In genomic region chr6:33371901-33372300, GRCh38 we compare ENCODE assay signal across 7 cellular contexts. TPM values are rescaled to one million over a fixed set of nuclear protein-coding genes. Genes with fewer than 3 reads are reported as not detected.
A peak's percentile ranks its signal among the peaks of the same experiment; 100 is the strongest.
DNase-seq lines count a peak whose midpoint lies in the region; ATAC-seq, FAIRE-seq and TF ChIP-seq lines count a peak whose summit lies in the region.
"Not testable (repeated sequence)": the region's sequence is repeated elsewhere in the genome, so short reads cannot be mapped to it uniquely, and the experiment has no call there.

No MANE protein-coding gene starts in this region.

- not testable (repeated sequence) for H2BK120ac ChIP-seq in H1 (replicated peaks; ENCODE audit: low read depth, low read length)

- H3K27me3 Mint-ChIP-seq in GM23338 (ENCODE audit: insufficient read depth, low read depth, poor library complexity); mesothelial cell of epicardium (ENCODE audit: low read depth); nephron progenitor cell (ENCODE audit: low read depth, poor library complexity): not testable (repeated sequence)

- not testable (repeated sequence) for TF ChIP-seq EP300 in H1 (IDR thresholded peaks at IDR 0.05; ENCODE audit: borderline replicate concordance in 1 of 2, low read depth in 2 of 2, low read length in 2 of 2)

- CTCF ChIA-PET in H1 (lab: Charles Lee; ENCODE audit: partially characterized antibody) = interaction anchor here (1.2 to 1.3 kb wide), 2 partner anchors 10 to 26 kb away, joined by 3 to 5 read pairs; no protein-coding TSS in a partner anchor

- H3K36me3 ChIP-seq in GM23338 (ENCODE audit: insufficient read depth); WERI-Rb-1; H1 (ENCODE audit: control insufficient read depth in 2 of 4, insufficient read depth in 4 of 4, low read length in 3 of 4); psoas muscle (ENCODE audit: insufficient read depth in 1 of 2, low read depth in 1 of 2): not testable (repeated sequence)

- H2BK5ac ChIP-seq in H1 (ENCODE audit: low read depth, low read length) = not testable (repeated sequence)

- peak overlapping the region; percentile 24; the same call in 1 of the 2 replicates for H2AFZ ChIP-seq in GM23338
- H2AFZ ChIP-seq in H1 (ENCODE audit: low read length) = not testable (repeated sequence)

- not testable (repeated sequence) for H3K18ac ChIP-seq in H1 (ENCODE audit: extremely low read depth, low read length)

- not testable (repeated sequence) for H3K23me2 ChIP-seq in H1 (ENCODE audit: low read depth, low read length)

- H3K27ac ChIP-seq in GM23338 (ENCODE audit: low read depth); H1 (ENCODE audit: low read depth, low read length); psoas muscle: not testable (repeated sequence)
- peak overlapping the region; percentile 49 for H3K27ac ChIP-seq in WERI-Rb-1

- H2AK5ac ChIP-seq in H1 (ENCODE audit: low read depth, low read length) = not testable (repeated sequence)

- H2BK20ac ChIP-seq in H1 (ENCODE audit: low read length) = 0 out of 2 replicates have a peak overlapping the region, but pooled peaks have one; percentile 43

- H4K20me1 ChIP-seq in GM23338 (replicated peaks; ENCODE audit: insufficient read depth); H1 (replicated peaks in 1 of 2; ENCODE audit: control insufficient read depth in 1 of 2, insufficient read depth in 2 of 2, low read length in 2 of 2): not testable (repeated sequence)

- H3K4ac ChIP-seq in H1 (replicated peaks; ENCODE audit: insufficient read length, low read depth, low read length) = not testable (repeated sequence)

- not testable (repeated sequence) for H3K4me3 ChIP-seq in GM23338; WERI-Rb-1 (ENCODE audit: low read depth, low read length); H1 (ENCODE audit: extremely low read depth in 1 of 4, insufficient read depth in 2 of 4, low read depth in 3 of 4, low read length in 4 of 4); psoas muscle

- H3F3A ChIP-seq in GM23338 (replicated peaks; ENCODE audit: low read depth) = not testable (repeated sequence)

- not testable (repeated sequence) for TF ChIP-seq RAD21 in H1 (IDR thresholded peaks at IDR 0.05 in 1 of 2, conservative IDR thresholded peaks at IDR 0.05 in 1 of 2; ENCODE audit: low read depth in 2 of 2, low read length in 2 of 2)

- H3K79me1 ChIP-seq in H1 (ENCODE audit: low read depth, low read length) = not testable (repeated sequence)

- H3K4me3 Mint-ChIP-seq in GM23338, mesothelial cell of epicardium, nephron progenitor cell: not testable (repeated sequence)

- ATAC-seq in GM23338 = not testable (repeated sequence)
- ATAC-seq in psoas muscle = peak in 3 of 4 donors; percentile 40 to 70 (median 68)

- H3K79me2 ChIP-seq in GM23338 (replicated peaks; ENCODE audit: insufficient read depth); H1 (ENCODE audit: control insufficient read depth in 1 of 2, insufficient read depth in 2 of 2, low read length in 2 of 2): not testable (repeated sequence)

- not testable (repeated sequence) for TF ChIP-seq CTCF in GM23338 (conservative IDR thresholded peaks at IDR 0.05; ENCODE audit: low read depth in 2 of 2); WERI-Rb-1 (IDR thresholded peaks at IDR 0.05; ENCODE audit: low read depth, low read length); H1 (IDR thresholded peaks at IDR 0.05; ENCODE audit: control extremely low read depth in 1 of 3, insufficient read depth in 1 of 3, low read depth in 1 of 3, low read length in 3 of 3); mesothelial cell of epicardium (IDR thresholded peaks at IDR 0.05; ENCODE audit: unreplicated experiment); nephron progenitor cell (IDR thresholded peaks at IDR 0.05); psoas muscle (IDR thresholded peaks at IDR 0.05)

- H3K4me1 ChIP-seq in GM23338 (ENCODE audit: insufficient read depth) (peaks cover 27% of the 10 kb centered on the region), H1 (replicated peaks in 1 of 4; ENCODE audit: control insufficient read depth in 3 of 4, insufficient read depth in 4 of 4, low read length in 3 of 4) (peaks cover 1 to 11% (median 8%) of the 10 kb centered on the region in 4 experiments; a peak in 6 of 7 replicates), psoas muscle (peaks cover 28% of the 10 kb centered on the region)

- H3K14ac ChIP-seq in H1 (ENCODE audit: insufficient read length) = not testable (repeated sequence)

- H3K4me2 ChIP-seq in GM23338 = not testable (repeated sequence)
- H3K4me2 ChIP-seq in H1 (ENCODE audit: insufficient read depth in 1 of 2, low read depth in 2 of 2, low read length in 2 of 2) = 0 out of 4 replicates have a peak overlapping the region, but pooled peaks of 1 of the 2 experiments have one; percentile 17

- H3K56ac ChIP-seq in H1 (replicated peaks; ENCODE audit: insufficient read length, low read depth, low read length) = not testable (repeated sequence)

- DNase-seq in GM23338 (ENCODE audit: low spot score); H1 (ENCODE audit: low read depth in 1 of 2, low spot score in 2 of 2); mesothelial cell of epicardium (ENCODE audit: low spot score in 2 of 2, unreplicated experiment in 2 of 2); nephron progenitor cell; psoas muscle: not testable (repeated sequence)
- DNase-seq in NCI-H510A treated with DMSO at 0.1 percent for 48 hours (lab: John Stamatoyannopoulos, UW) (peak; percentile 28), WERI-Rb-1 (peak; percentile 35)

- H3K27ac Mint-ChIP-seq in GM23338 = not testable (repeated sequence)
- H3K27ac Mint-ChIP-seq in mesothelial cell of epicardium (peak overlapping the region; percentile 21), nephron progenitor cell (peak overlapping the region; percentile 59)

- H3K27me3 ChIP-seq in GM23338 (ENCODE audit: insufficient read depth); WERI-Rb-1 (ENCODE audit: insufficient read depth, low read depth, severe bottlenecking); H1 (replicated peaks in 1 of 4; ENCODE audit: control insufficient read depth in 3 of 4, extremely low read depth in 1 of 4, insufficient read depth in 3 of 4, low read length in 3 of 4); psoas muscle (ENCODE audit: insufficient read depth in 3 of 3, low read length in 2 of 3): not testable (repeated sequence)

- not testable (repeated sequence) for H3K9me3 Mint-ChIP-seq in GM23338, mesothelial cell of epicardium, nephron progenitor cell

- not testable (repeated sequence) for H2BK15ac ChIP-seq in H1 (ENCODE audit: low read length)

- H2BK12ac ChIP-seq in H1 (ENCODE audit: low read depth, low read length) = not testable (repeated sequence)

- FAIRE-seq in H1 (lab: Jason Lieb, UNC) = not testable (repeated sequence)

- H3K9me2 ChIP-seq in GM23338 (ENCODE audit: insufficient read depth) = not testable (repeated sequence)

- POLR2A ChIA-PET in H1 (lab: Charles Lee; ENCODE audit: partially characterized antibody) = interaction anchor here (1.3 kb wide), 1 partner anchor 54 kb away, joined by 3 read pairs; no protein-coding TSS in a partner anchor

- H3K4me1 Mint-ChIP-seq in GM23338 (peaks cover 31% of the 10 kb centered on the region), mesothelial cell of epicardium (peaks cover 36% of the 10 kb centered on the region), nephron progenitor cell (peaks cover 50% of the 10 kb centered on the region)

- intact Hi-C loops in psoas muscle (cut with DNase I) = not testable (repeated sequence)

- not testable (repeated sequence) for H3K23ac ChIP-seq in H1 (ENCODE audit: insufficient read length)

- not testable (repeated sequence) for TF ChIP-seq POLR2A in H1 (IDR thresholded peaks at IDR 0.05; ENCODE audit: control extremely low read depth in 1 of 2, low read depth in 2 of 2, low read length in 2 of 2)

- H3K9ac ChIP-seq in H1 (replicated peaks in 1 of 4; ENCODE audit: extremely low read depth in 1 of 4, low read depth in 3 of 4, low read length in 3 of 4) = not testable (repeated sequence)

- WGBS in H1 (ENCODE audit: extremely low coverage in 1 of 2, insufficient coverage in 1 of 2, insufficient read length in 1 of 2, insufficient replicate concordance in 2 of 2, low coverage in 1 of 2, low lambda C conversion rate in 2 of 2, missing lambda C conversion rate in 1 of 2), 2 experiments = 89% methylated on average over 8 of the region's 8 CpGs; no CpG with 5 or more reads in 1 of the 2 experiments
- WGBS in psoas muscle, 3 donors = 53 to 68% (median 56%) methylated on average over 8 of the region's 8 CpGs

- not testable (repeated sequence) for H4K5ac ChIP-seq in H1 (ENCODE audit: insufficient read length, low read depth, low read length)

- H4K8ac ChIP-seq in H1 (ENCODE audit: extremely low read depth, insufficient read depth, low read length) = not testable (repeated sequence)

- H3K36me3 Mint-ChIP-seq in GM23338 (ENCODE audit: low read depth); mesothelial cell of epicardium; nephron progenitor cell (ENCODE audit: low read depth): not testable (repeated sequence)

- not testable (repeated sequence) for H3K9me3 ChIP-seq in WERI-Rb-1 (ENCODE audit: severe bottlenecking); H1 (ENCODE audit: insufficient read depth in 2 of 2, low read depth in 1 of 2, low read length in 1 of 2); psoas muscle

- not testable (repeated sequence) for H4K91ac ChIP-seq in H1 (replicated peaks; ENCODE audit: insufficient read length, low read length)

RNA-seq across cellular contexts. Expression of gene KIFC1, which starts 19.7 kb away (rescaled TPM):
- total RNA-seq in GM23338 (2014; rRNA removed; shearing (Covaris generic)) = 61.7 and 64.4 TPM in 2 replicates
- polyA plus RNA-seq in GM23338 (2016; fragmentation: Nextera tagmentation; extraction: Ambion mirVana) (10.1 and 10.3 TPM in 2 replicates), H1 (2011; rRNA removed) (46.6 and 60.9 TPM in 2 replicates), psoas muscle (1 to 10 TPM in 1 of 3 donors, under 1 TPM in 2; 0.15 to 1.0 (median 0.19) TPM)
- total RNA-seq in H1 (2021; fragmentation: NEBNext Ultra II Directional; extraction: Animal tissue kit (Norgen Biotek cat#: 25700)) = 64.3 and 69.3 TPM in 2 replicates
- polyA plus RNA-seq in H1 (2011; cell fraction: cytosol; rRNA removed) = 68.7 TPM
- polyA plus RNA-seq in H1 (2011; cell fraction: nucleus; rRNA removed) = 85.7 TPM
- polyA plus RNA-seq in H1 (2012, experiment 1 of 2) = 57.7 to 66.0 TPM (median 62.9 TPM) in 4 replicates
- polyA plus RNA-seq in H1 (2012, experiment 2 of 2) = 42.3 TPM
- 45.5 TPM for polyA plus RNA-seq in H1 (2013, experiment 1 of 2)
- polyA plus RNA-seq in H1 (2013, experiment 2 of 2) = 44.5 TPM
- 47.9 and 58.8 TPM in 2 replicates for polyA minus RNA-seq in H1 (2011; rRNA and poly(A)+ RNA removed)
- polyA minus RNA-seq in H1 (2011; cell fraction: cytosol; rRNA and poly(A)+ RNA removed) = 40.5 TPM
- polyA minus RNA-seq in H1 (2011; cell fraction: nucleus; rRNA and poly(A)+ RNA removed) = 41.0 TPM
- total RNA-seq in mesothelial cell of epicardium (30.1 to 31.3 TPM (median 30.3 TPM) in 3 replicates), psoas muscle (under 1 TPM in 3 of 4 donors, not detected in 1; 0.17 to 0.27 (median 0.25) TPM)

RNA-seq across cellular contexts. Expression of gene PHF1, which starts 38.9 kb away (rescaled TPM):
- total RNA-seq in GM23338 (2014; rRNA removed; shearing (Covaris generic)) = 33.2 and 46.7 TPM in 2 replicates
- polyA plus RNA-seq in GM23338 (2016; fragmentation: Nextera tagmentation; extraction: Ambion mirVana) (29.4 and 31.4 TPM in 2 replicates), H1 (2011; rRNA removed) (78.6 and 109 TPM in 2 replicates), psoas muscle (10 to 100 TPM; 65.6 to 84.8 (median 78.3) TPM)
- 45.4 and 47.3 TPM in 2 replicates for total RNA-seq in H1 (2021; fragmentation: NEBNext Ultra II Directional; extraction: Animal tissue kit (Norgen Biotek cat#: 25700))
- polyA plus RNA-seq in H1 (2011; cell fraction: cytosol; rRNA removed) = 65.5 TPM
- polyA plus RNA-seq in H1 (2011; cell fraction: nucleus; rRNA removed) = 507 TPM
- 56.3 to 75.9 TPM (median 63.4 TPM) in 4 replicates for polyA plus RNA-seq in H1 (2012, experiment 1 of 2)
- polyA plus RNA-seq in H1 (2012, experiment 2 of 2) = 55.0 TPM
- 46.2 TPM for polyA plus RNA-seq in H1 (2013, experiment 1 of 2)
- 40.2 TPM for polyA plus RNA-seq in H1 (2013, experiment 2 of 2)
- 17.8 and 27.1 TPM in 2 replicates for polyA minus RNA-seq in H1 (2011; rRNA and poly(A)+ RNA removed)
- 11.4 TPM for polyA minus RNA-seq in H1 (2011; cell fraction: cytosol; rRNA and poly(A)+ RNA removed)
- 27.5 TPM for polyA minus RNA-seq in H1 (2011; cell fraction: nucleus; rRNA and poly(A)+ RNA removed)
- total RNA-seq in mesothelial cell of epicardium (61.0 to 63.6 TPM (median 63.0 TPM) in 3 replicates), psoas muscle (10 to 100 TPM; 40.5 to 57.5 (median 50.5) TPM)

RNA-seq across cellular contexts. Expression of gene CUTA, which starts 46.0 kb away (rescaled TPM):
- total RNA-seq in GM23338 (2014; rRNA removed; shearing (Covaris generic)) = 193 and 207 TPM in 2 replicates
- polyA plus RNA-seq in GM23338 (2016; fragmentation: Nextera tagmentation; extraction: Ambion mirVana) (421 and 426 TPM in 2 replicates), H1 (2011; rRNA removed) (460 and 671 TPM in 2 replicates), psoas muscle (100 to 1,000 TPM in 2 of 3 donors, 10 to 100 TPM in 1; 99.9 to 126 (median 125) TPM)
- 297 and 315 TPM in 2 replicates for total RNA-seq in H1 (2021; fragmentation: NEBNext Ultra II Directional; extraction: Animal tissue kit (Norgen Biotek cat#: 25700))
- polyA plus RNA-seq in H1 (2011; cell fraction: cytosol; rRNA removed) = 337 TPM
- polyA plus RNA-seq in H1 (2011; cell fraction: nucleus; rRNA removed) = 468 TPM
- polyA plus RNA-seq in H1 (2012, experiment 1 of 2) = 398 to 459 TPM (median 420 TPM) in 4 replicates
- 679 TPM for polyA plus RNA-seq in H1 (2012, experiment 2 of 2)
- 486 TPM for polyA plus RNA-seq in H1 (2013, experiment 1 of 2)
- polyA plus RNA-seq in H1 (2013, experiment 2 of 2) = 464 TPM
- 124 and 127 TPM in 2 replicates for polyA minus RNA-seq in H1 (2011; rRNA and poly(A)+ RNA removed)
- 103 TPM for polyA minus RNA-seq in H1 (2011; cell fraction: cytosol; rRNA and poly(A)+ RNA removed)
- 92.0 TPM for polyA minus RNA-seq in H1 (2011; cell fraction: nucleus; rRNA and poly(A)+ RNA removed)
- total RNA-seq in mesothelial cell of epicardium (238 to 239 TPM (median 239 TPM) in 3 replicates), psoas muscle (100 to 1,000 TPM in 2 of 4 donors, 10 to 100 TPM in 2; 75.4 to 121 (median 95.6) TPM)

RNA-seq across cellular contexts. Expression of gene SYNGAP1, which starts 48.0 kb away (rescaled TPM):
- total RNA-seq in GM23338 (2014; rRNA removed; shearing (Covaris generic)) = 36.9 and 45.0 TPM in 2 replicates
- polyA plus RNA-seq in GM23338 (2016; fragmentation: Nextera tagmentation; extraction: Ambion mirVana) (12.9 and 13.9 TPM in 2 replicates), H1 (2011; rRNA removed) (31.0 and 66.9 TPM in 2 replicates), psoas muscle (1 to 10 TPM in 2 of 3 donors, under 1 TPM in 1; 0.70 to 2.2 (median 1.5) TPM)
- 101 and 109 TPM in 2 replicates for total RNA-seq in H1 (2021; fragmentation: NEBNext Ultra II Directional; extraction: Animal tissue kit (Norgen Biotek cat#: 25700))
- 35.6 TPM for polyA plus RNA-seq in H1 (2011; cell fraction: cytosol; rRNA removed)
- 445 TPM for polyA plus RNA-seq in H1 (2011; cell fraction: nucleus; rRNA removed)
- 130 to 242 TPM (median 155 TPM) in 4 replicates for polyA plus RNA-seq in H1 (2012, experiment 1 of 2)
- 34.0 TPM for polyA plus RNA-seq in H1 (2012, experiment 2 of 2)
- polyA plus RNA-seq in H1 (2013, experiment 1 of 2) = 54.0 TPM
- polyA plus RNA-seq in H1 (2013, experiment 2 of 2) = 61.4 TPM
- polyA minus RNA-seq in H1 (2011; rRNA and poly(A)+ RNA removed) = 34.2 and 41.9 TPM in 2 replicates
- polyA minus RNA-seq in H1 (2011; cell fraction: cytosol; rRNA and poly(A)+ RNA removed) = 25.0 TPM
- 79.5 TPM for polyA minus RNA-seq in H1 (2011; cell fraction: nucleus; rRNA and poly(A)+ RNA removed)
- total RNA-seq in mesothelial cell of epicardium (57.7 to 66.1 TPM (median 65.1 TPM) in 3 replicates), psoas muscle (1 to 10 TPM; 1.9 to 4.3 (median 2.2) TPM)

RNA-seq across cellular contexts. Expression of gene DAXX, which starts 49.1 kb away (rescaled TPM):
- 73.2 and 107 TPM in 2 replicates for total RNA-seq in GM23338 (2014; rRNA removed; shearing (Covaris generic))
- 67.4 and 71.0 TPM in 2 replicates for polyA plus RNA-seq in GM23338 (2016; fragmentation: Nextera tagmentation; extraction: Ambion mirVana)
- 81.9 and 85.0 TPM in 2 replicates for total RNA-seq in H1 (2021; fragmentation: NEBNext Ultra II Directional; extraction: Animal tissue kit (Norgen Biotek cat#: 25700))
- polyA plus RNA-seq in H1 (2011; rRNA removed) = 31.1 and 53.7 TPM in 2 replicates
- polyA plus RNA-seq in H1 (2011; cell fraction: cytosol; rRNA removed) = 34.8 TPM
- polyA plus RNA-seq in H1 (2011; cell fraction: nucleus; rRNA removed) = 77.6 TPM
- polyA plus RNA-seq in H1 (2012, experiment 1 of 2) = 85.4 to 115 TPM (median 89.6 TPM) in 4 replicates
- polyA plus RNA-seq in H1 (2012, experiment 2 of 2) = 85.3 TPM
- polyA plus RNA-seq in H1 (2013, experiment 1 of 2) = 72.0 TPM
- 70.3 TPM for polyA plus RNA-seq in H1 (2013, experiment 2 of 2)
- 11.0 and 18.4 TPM in 2 replicates for polyA minus RNA-seq in H1 (2011; rRNA and poly(A)+ RNA removed)
- 17.6 TPM for polyA minus RNA-seq in H1 (2011; cell fraction: cytosol; rRNA and poly(A)+ RNA removed)
- polyA minus RNA-seq in H1 (2011; cell fraction: nucleus; rRNA and poly(A)+ RNA removed) = 28.4 TPM
- 31.9 to 33.2 TPM (median 33.1 TPM) in 3 replicates for total RNA-seq in mesothelial cell of epicardium
- 10 to 100 TPM; 22.2 to 36.4 (median 34.2) TPM for total RNA-seq in psoas muscle
- 10 to 100 TPM; 39.3 to 76.8 (median 59.7) TPM for polyA plus RNA-seq in psoas muscle

Comparison
In these comparisons a context has a peak if more than half of its experiments do, and no peak if none do; other contexts are left out.
1. RNA of gene KIFC1, which starts 19.7 kb away (total RNA-seq): 64.3 to 69.3 TPM in H1, 61.7 to 64.4 TPM in GM23338 and 30.1 to 31.3 TPM in mesothelial cell of epicardium; 0.17 to 0.27 TPM in psoas muscle; every median in the first group is over 10 times any median in the second.